Comparison of ENCODE assay signal across 8 cellular contexts in the genomic region with DNA sequence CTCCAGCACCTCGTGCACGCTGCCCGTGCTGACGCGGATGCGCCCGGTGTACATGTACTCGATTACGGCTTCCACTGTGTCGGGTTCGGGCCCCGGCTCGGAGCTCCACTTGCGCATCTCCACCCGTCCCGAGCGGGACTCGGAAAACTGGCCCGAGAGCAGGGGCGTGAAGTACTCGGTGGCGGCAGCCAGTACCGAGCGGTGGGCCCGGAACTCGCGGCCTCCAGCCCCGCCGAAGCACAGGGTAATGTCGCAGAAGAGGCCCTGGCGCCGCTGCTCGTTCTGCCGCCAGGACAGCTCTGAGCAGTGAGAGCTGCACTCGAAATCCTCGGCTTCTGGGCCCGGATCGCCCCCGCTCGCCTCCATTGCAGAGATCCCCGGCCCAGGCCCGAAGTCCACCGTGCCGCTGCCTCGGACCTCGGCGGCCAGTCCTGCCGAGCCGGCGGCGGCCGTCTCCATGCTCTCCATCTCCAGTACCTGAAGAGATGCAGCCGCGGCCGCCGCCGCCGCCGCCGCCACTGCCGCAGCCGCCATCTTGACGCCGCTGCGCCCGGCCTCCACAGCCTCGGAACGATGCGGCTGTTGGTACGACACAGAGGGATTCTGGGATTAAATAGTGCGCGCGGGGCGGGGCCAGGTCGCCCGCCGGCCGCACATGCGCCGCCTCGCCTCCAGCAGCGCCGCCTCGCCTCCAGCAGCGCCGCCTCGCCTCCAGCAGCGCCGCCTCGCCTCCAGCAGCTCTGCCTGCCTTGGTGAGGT. TPM values are rescaled to one million over a fixed set of nuclear protein-coding genes. Genes with fewer than 3 reads are reported as not detected.
DNase-seq lines count a peak whose midpoint lies in the region; ATAC-seq and TF ChIP-seq lines count a peak whose summit lies in the region.

A gene with protein sequence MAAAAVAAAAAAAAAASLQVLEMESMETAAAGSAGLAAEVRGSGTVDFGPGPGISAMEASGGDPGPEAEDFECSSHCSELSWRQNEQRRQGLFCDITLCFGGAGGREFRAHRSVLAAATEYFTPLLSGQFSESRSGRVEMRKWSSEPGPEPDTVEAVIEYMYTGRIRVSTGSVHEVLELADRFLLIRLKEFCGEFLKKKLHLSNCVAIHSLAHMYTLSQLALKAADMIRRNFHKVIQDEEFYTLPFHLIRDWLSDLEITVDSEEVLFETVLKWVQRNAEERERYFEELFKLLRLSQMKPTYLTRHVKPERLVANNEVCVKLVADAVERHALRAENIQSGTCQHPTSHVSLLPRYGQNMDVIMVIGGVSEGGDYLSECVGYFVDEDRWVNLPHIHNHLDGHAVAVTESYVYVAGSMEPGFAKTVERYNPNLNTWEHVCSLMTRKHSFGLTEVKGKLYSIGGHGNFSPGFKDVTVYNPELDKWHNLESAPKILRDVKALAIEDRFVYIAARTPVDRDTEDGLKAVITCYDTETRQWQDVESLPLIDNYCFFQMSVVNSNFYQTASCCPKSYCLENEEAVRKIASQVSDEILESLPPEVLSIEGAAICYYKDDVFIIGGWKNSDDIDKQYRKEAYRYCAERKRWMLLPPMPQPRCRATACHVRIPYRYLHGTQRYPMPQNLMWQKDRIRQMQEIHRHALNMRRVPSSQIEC (minus strand): TSS at position 587 of the 759 bp plus-strand sequence. CDS start 53 bp downstream, at position 534.

- H3K4me2 ChIP-seq in OCI-LY3 (ENCODE audit: low read length) = peak within 1 kb of the TSS; percentile 98

- peaks cover 9% of the 10 kb centered on the region for H3K4me1 Mint-ChIP-seq in Calu3 (ENCODE audit: low read depth, unreplicated experiment)

- ATAC-seq in GM21423 (IDR thresholded peaks at IDR 0.05; ENCODE audit: unreplicated experiment) (peak; percentile 75), mucosa of descending colon (peak; percentile 99)

- H3K36me3 Mint-ChIP-seq in Calu3 (ENCODE audit: insufficient read depth, unreplicated experiment) = peaks cover 33% of the 10 kb centered on the region

- H3K9me3 ChIP-seq in HUES6 (ENCODE audit: control insufficient read depth, insufficient read depth, low read depth, low read length) (no peaks in the 10 kb centered on the region), OCI-LY3 (ENCODE audit: insufficient read depth, low read length) (no peaks in the 10 kb centered on the region), mucosa of descending colon (no peaks in the 10 kb centered on the region)

- intact Hi-C loops in Calu3 (cut with micrococcal nuclease; ENCODE audit: unreplicated experiment) = no loop called here
- intact Hi-C loops in mucosa of descending colon (cut with DNase I, micrococcal nuclease) = no loop called here

- H3K79me2 ChIP-seq in OCI-LY3 (ENCODE audit: low read length) = peaks cover 49% of the 10 kb centered on the region

- H3K4me3 ChIP-seq in HUES6 (ENCODE audit: low read depth, low read length) (peak within 1 kb of the TSS; percentile 98), OCI-LY3 (ENCODE audit: low read length) (peak within 1 kb of the TSS; percentile 95), mucosa of descending colon (peak within 1 kb of the TSS; percentile 71)

- BruUV-seq in Calu3 (replicated peaks; lab: Mats Ljungman, UMichigan) = no TSS peak

- H4K20me1 ChIP-seq in OCI-LY3 (ENCODE audit: insufficient read depth, low read length) = peaks cover 34% of the 10 kb centered on the region

- TF ChIP-seq CTCF in Calu3 (IDR thresholded peaks at IDR 0.05; ENCODE audit: unreplicated experiment) (no peak), OCI-LY3 (IDR thresholded peaks at IDR 0.05; ENCODE audit: low read depth, low read length) (no peak), mucosa of descending colon (IDR thresholded peaks at IDR 0.05) (no peak)

- H3K27ac Mint-ChIP-seq in Calu3 (ENCODE audit: unreplicated experiment) = peak within 1 kb of the TSS; percentile 42

- no peak within 1 kb of the TSS for H3K4me3 Mint-ChIP-seq in Calu3 (ENCODE audit: low read depth, unreplicated experiment)

- H3K27ac ChIP-seq in HUES6 (ENCODE audit: low read depth, low read length) = peak within 1 kb of the TSS; percentile 90
- H3K27ac ChIP-seq in OCI-LY3 (ENCODE audit: low read length) = peak within 1 kb of the TSS; percentile 57
- H3K27ac ChIP-seq in epithelial cell of prostate = peak within 1 kb of the TSS; percentile 73

- no peaks in the 10 kb centered on the region for H3K27me3 Mint-ChIP-seq in Calu3 (ENCODE audit: unreplicated experiment)

- DNase-seq in Calu3 (peak; percentile 95), epithelial cell of prostate (ENCODE audit: low read depth, low spot score) (peak; percentile 46), mucosa of descending colon (peak; percentile 92 to 93 (median 92))
- DNase-seq in activated CD8-positive, alpha-beta memory T cell treated with anti-CD3 and anti-CD28 coated beads, Interleukin-2, amount 50 U/mL, for 48 hours = peak; percentile 91
- DNase-seq in stimulated activated CD8-positive, alpha-beta memory T cell treated with anti-CD3 and anti-CD28 coated beads, Interleukin-4, amount 100 ng/mL, for 24 hours (ENCODE audit: low read depth) = peak; percentile 81

- no peaks in the 10 kb centered on the region for H3K9me3 Mint-ChIP-seq in Calu3 (ENCODE audit: low read depth, unreplicated experiment)

- CTCF ChIA-PET in Calu3 (lab: Charles Lee) = interaction anchor here (0.6 to 1.9 kb wide), 9 partner anchors 9 to 243 kb away, joined by 3 to 7 read pairs (median 4); a partner anchor contains a TSS

- H2AFZ ChIP-seq in OCI-LY3 (ENCODE audit: low read depth, low read length) = peak within 1 kb of the TSS; percentile 64

- H3K4me1 ChIP-seq in HUES6 (ENCODE audit: control insufficient read depth, insufficient read depth, low read length) (peaks cover 36% of the 10 kb centered on the region), OCI-LY3 (ENCODE audit: low read length) (peaks cover 11% of the 10 kb centered on the region), mucosa of descending colon (ENCODE audit: low read depth) (peaks cover 13% of the 10 kb centered on the region)

- H3K9ac ChIP-seq in HUES6 (ENCODE audit: low read length) (peak within 1 kb of the TSS; percentile 96), OCI-LY3 (ENCODE audit: low read length) (peak within 1 kb of the TSS; percentile 88)

- H3K36me3 ChIP-seq in HUES6 (ENCODE audit: control insufficient read depth, insufficient read depth, low read length) = peaks cover 34% of the 10 kb centered on the region
- peaks cover 24% of the 10 kb centered on the region for H3K36me3 ChIP-seq in OCI-LY3 (replicated peaks; ENCODE audit: low read depth, low read length)
- H3K36me3 ChIP-seq in mucosa of descending colon (ENCODE audit: low read depth) = no peaks in the 10 kb centered on the region

- H3K27me3 ChIP-seq in HUES6 (ENCODE audit: control insufficient read depth, insufficient read depth, low read length) (no peaks in the 10 kb centered on the region), OCI-LY3 (ENCODE audit: low read depth, low read length) (no peaks in the 10 kb centered on the region)

RNA-seq across cellular contexts. Expression of the gene that starts here (rescaled TPM):
- 25.3 and 25.6 TPM in 2 replicates for total RNA-seq in Calu3 (2022)
- total RNA-seq in mucosa of descending colon = 10 to 100 TPM in 1 of 3 donors, 1 to 10 TPM in 2; 7.6 to 14.7 (median 8.5) TPM

Comparison
In these comparisons a context has a peak if more than half of its experiments do, and no peak if none do; other contexts are left out.
1. Peak in every context shown above with its lines: DNase-seq, ATAC-seq, H3K4me3 ChIP-seq and H3K27ac ChIP-seq.